10 cellular contexts compared by ENCODE assay signal in the genomic region with DNA sequence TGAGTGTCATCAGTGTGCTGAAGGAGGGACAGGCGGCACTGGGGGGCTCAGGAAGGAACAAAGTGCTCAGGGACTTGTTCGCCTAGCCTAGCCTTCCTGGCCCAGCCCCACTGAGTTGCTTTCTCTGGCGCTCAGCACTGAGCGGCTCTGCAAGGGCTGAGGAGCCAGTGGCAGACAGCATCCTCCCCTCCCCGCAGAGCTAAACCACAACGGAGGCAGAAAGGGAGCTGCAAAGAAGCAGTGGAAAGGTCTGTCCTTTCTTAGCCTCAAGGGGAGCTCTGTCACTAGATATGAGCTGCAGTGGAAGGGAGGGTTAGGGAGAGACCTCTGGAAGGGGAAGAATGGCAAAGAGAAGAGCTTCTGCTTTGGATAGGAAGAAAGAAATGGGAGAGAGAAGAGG.
DNase-seq lines count a peak whose midpoint lies in the region; ATAC-seq and TF ChIP-seq lines count a peak whose summit lies in the region.
"Had no signal": no experiment of that assay in that cellular context is flagged by ENCODE, and none has a peak within 500 bp of the region (broad histone marks: within the 10 kb centered on the region; RNA-seq: fewer than 3 reads in every experiment).

No MANE protein-coding gene starts in this region.

- no peak overlapping the region for H3K4me3 Mint-ChIP-seq in activated CD4-positive, alpha-beta T cell treated with anti-CD3 and anti-CD28 coated beads for 36 hours
- H3K4me3 Mint-ChIP-seq in WTC11, result no peak overlapping the region
- H3K4me3 Mint-ChIP-seq in stimulated activated effector memory CD8-positive, alpha-beta T cell treated with anti-CD3 and anti-CD28 coated beads, Interleukin-12 subunit alpha, Interleukin-12 subunit beta, amount 100 ng/mL, for 72 hours, result no peak overlapping the region
- H3K4me3 Mint-ChIP-seq: IgD-negative memory B cell had no signal

- CTCF ChIA-PET in activated CD4-positive, alpha-beta T cell treated with anti-CD3 and anti-CD28 coated beads for 36 hours (lab: Charles Lee), result interaction anchor here (0.7 to 1.0 kb wide), 3 partner anchors 78 to 99 kb away, joined by 3 to 6 read pairs (median 3); no protein-coding TSS in a partner anchor
- CTCF ChIA-PET in WTC11 (lab: Charles Lee), result interaction anchor here (0.6 to 6.4 kb wide), 30 partner anchors 9 to 308 kb away, joined by 3 to 132 read pairs (median 4); a partner anchor contains a TSS

- DNase-seq in activated CD4-positive, alpha-beta T cell treated with anti-CD3 and anti-CD28 coated beads for 36 hours, result peak; percentile 69
- no peak for DNase-seq in activated CD4-positive, alpha-beta T cell treated with anti-CD3 and anti-CD28 coated beads for 1 hour
- DNase-seq in WTC11 (ENCODE audit: low spot score) (peak; percentile 69), fibroblast of peridontal ligament (ENCODE audit: extremely low read depth) (peak; percentile 17), cerebellar nuclear complex (lab: John Stamatoyannopoulos, UW) (no peak)
- DNase-seq in stimulated activated effector memory CD8-positive, alpha-beta T cell treated with anti-CD3 and anti-CD28 coated beads, Interleukin-12 subunit alpha, Interleukin-12 subunit beta, amount 100 ng/mL, for 72 hours (ENCODE audit: low spot score in 2 of 2), result peak in 1 of 2 donors; percentile 54
- DNase-seq: psoas muscle had no signal

- peak overlapping the region; percentile 5 for H3K27ac Mint-ChIP-seq in activated CD4-positive, alpha-beta T cell treated with anti-CD3 and anti-CD28 coated beads for 36 hours
- H3K27ac Mint-ChIP-seq in WTC11, result peak overlapping the region; percentile 43; the same call in 1 of the 2 replicates
- H3K27ac Mint-ChIP-seq in stimulated activated effector memory CD8-positive, alpha-beta T cell treated with anti-CD3 and anti-CD28 coated beads, Interleukin-12 subunit alpha, Interleukin-12 subunit beta, amount 100 ng/mL, for 72 hours, result peak overlapping the region; percentile 15

- H3K36me3 Mint-ChIP-seq in activated CD4-positive, alpha-beta T cell treated with anti-CD3 and anti-CD28 coated beads for 36 hours (ENCODE audit: low read depth), result peaks cover 4% of the 10 kb centered on the region
- no peaks in the 10 kb centered on the region for H3K36me3 Mint-ChIP-seq in WTC11
- H3K36me3 Mint-ChIP-seq in stimulated activated effector memory CD8-positive, alpha-beta T cell treated with anti-CD3 and anti-CD28 coated beads, Interleukin-12 subunit alpha, Interleukin-12 subunit beta, amount 100 ng/mL, for 72 hours, result peaks cover 9% of the 10 kb centered on the region

- POLR2A ChIA-PET in activated CD4-positive, alpha-beta T cell treated with anti-CD3 and anti-CD28 coated beads for 36 hours (lab: Charles Lee), result no interaction called here
- POLR2A ChIA-PET in WTC11 (lab: Charles Lee), result interaction anchor here (1.8 kb wide), 1 partner anchor 97 kb away, joined by 5 read pairs; no protein-coding TSS in a partner anchor

- ATAC-seq in activated CD4-positive, alpha-beta T cell treated with anti-CD3 and anti-CD28 coated beads for 36 hours, result peak; percentile 89
- ATAC-seq in WTC11 (peak; percentile 99), HG03457 (IDR thresholded peaks at IDR 0.05; ENCODE audit: unreplicated experiment) (no peak), HG03378 (IDR thresholded peaks at IDR 0.05; ENCODE audit: unreplicated experiment) (no peak)
- peak; percentile 40 for ATAC-seq in stimulated activated effector memory CD8-positive, alpha-beta T cell treated with anti-CD3 and anti-CD28 coated beads, Interleukin-12 subunit alpha, Interleukin-12 subunit beta, amount 100 ng/mL, for 72 hours
- ATAC-seq: psoas muscle had no signal

- H3K27me3 Mint-ChIP-seq in activated CD4-positive, alpha-beta T cell treated with anti-CD3 and anti-CD28 coated beads for 36 hours, result no peaks in the 10 kb centered on the region
- H3K27me3 Mint-ChIP-seq in WTC11 (ENCODE audit: low read depth), result no peaks in the 10 kb centered on the region
- H3K27me3 Mint-ChIP-seq: IgD-negative memory B cell had no signal

- intact Hi-C loops in activated CD4-positive, alpha-beta T cell treated with anti-CD3 and anti-CD28 coated beads for 36 hours (cut with DNase I, micrococcal nuclease), result loop anchor here in 1 of 2 experiments (5.0 kb wide), 1 partner anchor 99 kb away; a partner anchor contains a TSS

- H3K9me3 Mint-ChIP-seq in activated CD4-positive, alpha-beta T cell treated with anti-CD3 and anti-CD28 coated beads for 36 hours (ENCODE audit: low read depth), result no peaks in the 10 kb centered on the region
- H3K9me3 Mint-ChIP-seq in WTC11, result no peaks in the 10 kb centered on the region
- no peaks in the 10 kb centered on the region for H3K9me3 Mint-ChIP-seq in stimulated activated effector memory CD8-positive, alpha-beta T cell treated with anti-CD3 and anti-CD28 coated beads, Interleukin-12 subunit alpha, Interleukin-12 subunit beta, amount 100 ng/mL, for 72 hours
- H3K9me3 Mint-ChIP-seq: IgD-negative memory B cell had no signal

- H3K4me1 Mint-ChIP-seq in activated CD4-positive, alpha-beta T cell treated with anti-CD3 and anti-CD28 coated beads for 36 hours, result peaks cover 24% of the 10 kb centered on the region
- peaks cover 13% of the 10 kb centered on the region for H3K4me1 Mint-ChIP-seq in WTC11
- H3K4me1 Mint-ChIP-seq in stimulated activated effector memory CD8-positive, alpha-beta T cell treated with anti-CD3 and anti-CD28 coated beads, Interleukin-12 subunit alpha, Interleukin-12 subunit beta, amount 100 ng/mL, for 72 hours, result peaks cover 22% of the 10 kb centered on the region

- no peak for TF ChIP-seq CTCF in WTC11 (IDR thresholded peaks at IDR 0.05)

TF ChIP-seq in WTC11, 78 proteins besides CTCF, POLR2A, EP300 and RAD21:
- TF ChIP-seq HMGA2 (CRISPR knock-in tag; IDR thresholded peaks at IDR 0.05), result no peak
- TF ChIP-seq, protein P1, sequence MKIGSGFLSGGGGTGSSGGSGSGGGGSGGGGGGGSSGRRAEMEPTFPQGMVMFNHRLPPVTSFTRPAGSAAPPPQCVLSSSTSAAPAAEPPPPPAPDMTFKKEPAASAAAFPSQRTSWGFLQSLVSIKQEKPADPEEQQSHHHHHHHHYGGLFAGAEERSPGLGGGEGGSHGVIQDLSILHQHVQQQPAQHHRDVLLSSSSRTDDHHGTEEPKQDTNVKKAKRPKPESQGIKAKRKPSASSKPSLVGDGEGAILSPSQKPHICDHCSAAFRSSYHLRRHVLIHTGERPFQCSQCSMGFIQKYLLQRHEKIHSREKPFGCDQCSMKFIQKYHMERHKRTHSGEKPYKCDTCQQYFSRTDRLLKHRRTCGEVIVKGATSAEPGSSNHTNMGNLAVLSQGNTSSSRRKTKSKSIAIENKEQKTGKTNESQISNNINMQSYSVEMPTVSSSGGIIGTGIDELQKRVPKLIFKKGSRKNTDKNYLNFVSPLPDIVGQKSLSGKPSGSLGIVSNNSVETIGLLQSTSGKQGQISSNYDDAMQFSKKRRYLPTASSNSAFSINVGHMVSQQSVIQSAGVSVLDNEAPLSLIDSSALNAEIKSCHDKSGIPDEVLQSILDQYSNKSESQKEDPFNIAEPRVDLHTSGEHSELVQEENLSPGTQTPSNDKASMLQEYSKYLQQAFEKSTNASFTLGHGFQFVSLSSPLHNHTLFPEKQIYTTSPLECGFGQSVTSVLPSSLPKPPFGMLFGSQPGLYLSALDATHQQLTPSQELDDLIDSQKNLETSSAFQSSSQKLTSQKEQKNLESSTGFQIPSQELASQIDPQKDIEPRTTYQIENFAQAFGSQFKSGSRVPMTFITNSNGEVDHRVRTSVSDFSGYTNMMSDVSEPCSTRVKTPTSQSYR (CRISPR knock-in tag; IDR thresholded peaks at IDR 0.05), result peak; percentile 71; the same call in 1 of the 2 replicates

Comparison
In these comparisons a context has a peak if more than half of its experiments do, and no peak if none do; other contexts are left out.
1. DNase-seq: peak in activated CD4-positive, alpha-beta T cell treated with anti-CD3 and anti-CD28 coated beads for 36 hours (single experiment), WTC11 (single experiment) and fibroblast of peridontal ligament (single experiment); none in activated CD4-positive, alpha-beta T cell treated with anti-CD3 and anti-CD28 coated beads for 1 hour (single experiment) and cerebellar nuclear complex (0 of 2).
2. ATAC-seq: peak in activated CD4-positive, alpha-beta T cell treated with anti-CD3 and anti-CD28 coated beads for 36 hours (single experiment), WTC11 (single experiment) and stimulated activated effector memory CD8-positive, alpha-beta T cell treated with anti-CD3 and anti-CD28 coated beads, Interleukin-12 subunit alpha, Interleukin-12 subunit beta, amount 100 ng/mL, for 72 hours (single experiment); none in HG03457 (single experiment) and HG03378 (single experiment).
3. Peak in every context shown above with its lines, with median percentiles within 50 percentile points of each other: H3K27ac Mint-ChIP-seq.